ENCODE assay signal across 1 cellular context in genomic region chr1:218367118-218367517, GRCh38.
TF ChIP-seq lines count a peak whose summit lies in the region.

No MANE protein-coding gene starts in this region.

TF ChIP-seq in HepG2, 621 proteins besides CTCF, POLR2A, EP300 and RAD21 (continued from another document):
- TF ChIP-seq E2F2 (CRISPR knock-in tag; IDR thresholded peaks at IDR 0.05; ENCODE audit: borderline replicate concordance), result no peak
- peak; percentile 59 for TF ChIP-seq TARDBP (CRISPR knock-in tag; IDR thresholded peaks at IDR 0.05)
- no peak for TF ChIP-seq NKX3-1 (CRISPR knock-in tag; IDR thresholded peaks at IDR 0.05)
- TF ChIP-seq ZHX1 (CRISPR knock-in tag; IDR thresholded peaks at IDR 0.05; ENCODE audit: low read depth), result no peak
- TF ChIP-seq FOXA1 (IDR thresholded peaks at IDR 0.05), result no peak
- TF ChIP-seq FOXA1 (CRISPR knock-in tag; IDR thresholded peaks at IDR 0.05), result peak; percentile 55
- TF ChIP-seq SRSF4 (IDR thresholded peaks at IDR 0.05; ENCODE audit: low read depth, low read length, poor library complexity, severe bottlenecking), result no peak
- no peak for TF ChIP-seq CBX5 (CRISPR knock-in tag; IDR thresholded peaks at IDR 0.05; ENCODE audit: borderline replicate concordance)
- 0 out of 2 replicates have a peak, but pooled peaks have one; percentile 20 for TF ChIP-seq ZNF710 (CRISPR knock-in tag; IDR thresholded peaks at IDR 0.05; ENCODE audit: borderline replicate concordance)
- peak; percentile 28; the same call in 1 of the 2 replicates for TF ChIP-seq TCF7 (IDR thresholded peaks at IDR 0.05; ENCODE audit: low read depth)
- TF ChIP-seq ZSCAN29 (CRISPR knock-in tag; conservative IDR thresholded peaks at IDR 0.05), result no peak
- TF ChIP-seq ZMYM4 (CRISPR knock-in tag; IDR thresholded peaks at IDR 0.05), result peak; percentile 63
- peak; percentile 89 for TF ChIP-seq ZBTB34 (CRISPR knock-in tag; IDR thresholded peaks at IDR 0.05)
